Comparison of ENCODE assay signal across 10 cellular contexts in genomic region chr14:104882325-104882973, GRCh38. TPM values are rescaled to one million over a fixed set of nuclear protein-coding genes. Genes with fewer than 3 reads are reported as not detected.
DNase-seq lines count a peak whose midpoint lies in the region; ATAC-seq and TF ChIP-seq lines count a peak whose summit lies in the region.
"Had no signal": no experiment of that assay in that cellular context is flagged by ENCODE, and none has a peak within 500 bp of the region (broad histone marks: within the 10 kb centered on the region; RNA-seq: fewer than 3 reads in every experiment).

No MANE protein-coding gene starts in this region.

- H3K18ac ChIP-seq in mesendoderm (ENCODE audit: low read length) = no peak overlapping the region

- H4K8ac ChIP-seq in mesendoderm (ENCODE audit: low read depth, low read length) = no peak overlapping the region

- H3F3A ChIP-seq in MM.1S (ENCODE audit: insufficient read depth, low read length) = no peaks in the 10 kb centered on the region

- no peaks in the 10 kb centered on the region for H4K20me1 ChIP-seq in MM.1S (ENCODE audit: insufficient read depth, low read length)

- H3K4me1 ChIP-seq in MM.1S (ENCODE audit: low read length) = no peaks in the 10 kb centered on the region
- no peaks in the 10 kb centered on the region for H3K4me1 ChIP-seq in mesendoderm (ENCODE audit: control insufficient read depth, low read depth, low read length)
- H3K4me1 ChIP-seq in sigmoid colon = no peaks in the 10 kb centered on the region

- H3K4me2 ChIP-seq in MM.1S (ENCODE audit: low read depth, low read length) = no peak overlapping the region
- H3K4me2 ChIP-seq in mesendoderm (ENCODE audit: low read length) = no peak overlapping the region

- no peak overlapping the region for H2AK5ac ChIP-seq in mesendoderm (ENCODE audit: low read length)

- H2AFZ ChIP-seq in MM.1S (ENCODE audit: low read length) = no peak overlapping the region

- no peaks in the 10 kb centered on the region for H3K9me3 Mint-ChIP-seq in activated naive CD4-positive, alpha-beta T cell treated with anti-CD3 and anti-CD28 coated beads, Interleukin-2, amount 50 U/mL, for 72 hours

- H3K79me2 ChIP-seq in MM.1S (ENCODE audit: low read length) = no peaks in the 10 kb centered on the region
- no peaks in the 10 kb centered on the region for H3K79me2 ChIP-seq in mesendoderm (ENCODE audit: control insufficient read depth, insufficient read depth, low read length)

- intact Hi-C loops in sigmoid colon (cut with DNase I) = no loop called here

- H3K4me3 ChIP-seq in MM.1S (ENCODE audit: low read length) (no peak overlapping the region), mesendoderm (ENCODE audit: low read length) (no peak overlapping the region), sigmoid colon (no peak overlapping the region)
- H3K4me3 ChIP-seq: thoracic aorta had no signal

- H4K5ac ChIP-seq in mesendoderm (ENCODE audit: low read length) = no peak overlapping the region

- no peak for TF ChIP-seq EP300 in sigmoid colon (IDR thresholded peaks at IDR 0.05)

- TF ChIP-seq CTCF in MM.1S (IDR thresholded peaks at IDR 0.05; ENCODE audit: low read length) (no peak), sigmoid colon (IDR thresholded peaks at IDR 0.05) (no peak)

- H3K27ac ChIP-seq in MM.1S (ENCODE audit: low read length) (no peak overlapping the region), mesendoderm (ENCODE audit: low read depth, low read length) (no peak overlapping the region), sigmoid colon (no peak overlapping the region)
- H3K27ac ChIP-seq: thoracic aorta had no signal

- H2BK15ac ChIP-seq in mesendoderm (replicated peaks; ENCODE audit: low read depth) = no peak overlapping the region

- H3K4ac ChIP-seq in mesendoderm (ENCODE audit: low read depth, low read length) = no peak overlapping the region

- TF ChIP-seq POLR2A in sigmoid colon (IDR thresholded peaks at IDR 0.05) = no peak

- H2BK120ac ChIP-seq in mesendoderm (ENCODE audit: low read depth, low read length) = no peak overlapping the region

- peak; percentile 80 for DNase-seq in ELF-1 (ENCODE audit: low read depth, low spot score)
- peak; percentile 21 for DNase-seq in MM.1S
- DNase-seq in activated naive CD4-positive, alpha-beta T cell treated with anti-CD3 and anti-CD28 coated beads, Interleukin-2, amount 50 U/mL, for 72 hours (ENCODE audit: low spot score in 2 of 2) = no peak
- DNase-seq in mesendoderm = peak; percentile 74
- no peak for DNase-seq in NK-92 treated with Interleukin-12 subunit alpha and Interleukin-12 subunit beta, amount 100 ng/mL, for 24 hours (lab: John Stamatoyannopoulos, UW)
- no peak for DNase-seq in ecto neural progenitor cell (ENCODE audit: low spot score)
- no peak for DNase-seq in sigmoid colon

- no peak overlapping the region for H3K27ac Mint-ChIP-seq in activated naive CD4-positive, alpha-beta T cell treated with anti-CD3 and anti-CD28 coated beads, Interleukin-2, amount 50 U/mL, for 72 hours
- H3K27ac Mint-ChIP-seq: progenitor cell of endocrine pancreas had no signal

- WGBS in mesendoderm (ENCODE audit: extremely low coverage, insufficient coverage, low lambda C conversion rate) = no CpG with 5 or more reads among the region's 13 CpGs
- 67 to 74% methylated on average over 13 of the region's 13 CpGs for WGBS in sigmoid colon, 2 donors

- H3K36me3 ChIP-seq in MM.1S (replicated peaks; ENCODE audit: insufficient read depth, low read length) (no peaks in the 10 kb centered on the region), mesendoderm (ENCODE audit: control insufficient read depth, insufficient read depth, low read length) (no peaks in the 10 kb centered on the region), sigmoid colon (peaks cover 14 to 77% (median 24%) of the 10 kb centered on the region in 4 donors)

- H3K9ac ChIP-seq in MM.1S (ENCODE audit: low read length) (no peak overlapping the region), mesendoderm (ENCODE audit: low read length) (no peak overlapping the region)

- no peak overlapping the region for H3K23ac ChIP-seq in mesendoderm (ENCODE audit: low read length)

- peak; percentile 33 to 70 for ATAC-seq in activated naive CD4-positive, alpha-beta T cell treated with anti-CD3 and anti-CD28 coated beads, Interleukin-2, amount 50 U/mL, for 72 hours
- ATAC-seq in GM19324 (IDR thresholded peaks at IDR 0.05; ENCODE audit: low FRiP score, unreplicated experiment) = no peak

- H3K79me1 ChIP-seq in mesendoderm (ENCODE audit: low read length) = no peaks in the 10 kb centered on the region

- H3K36me3 Mint-ChIP-seq in activated naive CD4-positive, alpha-beta T cell treated with anti-CD3 and anti-CD28 coated beads, Interleukin-2, amount 50 U/mL, for 72 hours = no peaks in the 10 kb centered on the region

- no peak overlapping the region for H3K56ac ChIP-seq in mesendoderm (ENCODE audit: low read length)

- no peak overlapping the region for H2BK5ac ChIP-seq in mesendoderm (ENCODE audit: low read length)

- H3K9me2 ChIP-seq in MM.1S (replicated peaks; ENCODE audit: insufficient read depth, low read length) = no peaks in the 10 kb centered on the region

- H3K9me3 ChIP-seq in MM.1S (replicated peaks; ENCODE audit: insufficient read depth, low read length) (no peaks in the 10 kb centered on the region), sigmoid colon (no peaks in the 10 kb centered on the region)
- H3K9me3 ChIP-seq: thoracic aorta had no signal

- H3K27me3 ChIP-seq in MM.1S (replicated peaks; ENCODE audit: insufficient read depth, low read length) (no peaks in the 10 kb centered on the region), mesendoderm (ENCODE audit: insufficient read depth, low read length, poor library complexity) (no peaks in the 10 kb centered on the region), sigmoid colon (no peaks in the 10 kb centered on the region)

RNA-seq across cellular contexts. Expression of gene CEP170B, which starts 17.4 kb away (rescaled TPM):
- 1 to 10 TPM; 6.0 to 9.4 TPM for total RNA-seq in activated naive CD4-positive, alpha-beta T cell treated with anti-CD3 and anti-CD28 coated beads, Interleukin-2, amount 50 U/mL, for 72 hours
- polyA plus RNA-seq in mesendoderm (2013, experiment 1 of 2) = 14.9 TPM
- 14.7 TPM for polyA plus RNA-seq in mesendoderm (2013, experiment 2 of 2)
- total RNA-seq in sigmoid colon = 10 to 100 TPM in 2 of 4 donors, 1 to 10 TPM in 2; 5.4 to 16.1 (median 11.4) TPM
- 10 to 100 TPM; 12.6 to 60.0 (median 22.4) TPM for polyA plus RNA-seq in sigmoid colon

RNA-seq across cellular contexts. Expression of gene PLD4, which starts 42.2 kb away (rescaled TPM):
- total RNA-seq in activated naive CD4-positive, alpha-beta T cell treated with anti-CD3 and anti-CD28 coated beads, Interleukin-2, amount 50 U/mL, for 72 hours = under 1 TPM in 1 of 2 donors, not detected in 1; 0.04 TPM
- polyA plus RNA-seq in mesendoderm (2013, experiment 1 of 2) = not detected
- not detected for polyA plus RNA-seq in mesendoderm (2013, experiment 2 of 2)
- 1 to 10 TPM in 1 of 4 donors, under 1 TPM in 3; 0.28 to 1.5 (median 0.60) TPM for total RNA-seq in sigmoid colon
- polyA plus RNA-seq in sigmoid colon = 1 to 10 TPM in 1 of 3 donors, not detected in 2; 7.1 TPM

Comparison
In these comparisons a context has a peak if more than half of its experiments do, and no peak if none do; other contexts are left out.
1. DNase-seq: peak in ELF-1 (single experiment), MM.1S (single experiment) and mesendoderm (single experiment); none in activated naive CD4-positive, alpha-beta T cell treated with anti-CD3 and anti-CD28 coated beads, Interleukin-2, amount 50 U/mL, for 72 hours (0 of 2), NK-92 treated with Interleukin-12 subunit alpha and Interleukin-12 subunit beta, amount 100 ng/mL, for 24 hours (single experiment), ecto neural progenitor cell (single experiment) and sigmoid colon (single experiment).